In the genomic region with DNA sequence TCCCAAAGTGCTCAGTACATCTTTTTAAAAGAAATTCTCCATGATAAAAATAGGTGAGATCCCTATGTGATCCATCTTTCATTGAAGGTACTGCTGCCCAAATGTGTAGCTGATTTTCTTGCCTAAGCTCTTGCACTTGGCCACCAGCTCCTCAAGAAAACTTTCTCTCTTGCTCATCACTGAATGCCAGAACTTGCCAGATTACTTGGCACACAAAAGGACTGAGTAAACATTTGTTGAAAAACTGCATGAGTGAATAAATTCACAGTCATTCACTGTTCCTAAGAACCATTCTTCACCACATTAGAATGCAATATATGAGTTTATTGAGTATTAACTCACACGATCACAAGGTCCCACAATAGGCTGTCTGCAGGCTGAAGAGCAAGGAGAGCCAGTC, we compare ENCODE assay signal across 20 cellular contexts.
DNase-seq lines count a peak whose midpoint lies in the region; ATAC-seq and TF ChIP-seq lines count a peak whose summit lies in the region.
"Had no signal": no experiment of that assay in that cellular context is flagged by ENCODE, and none has a peak within 500 bp of the region (broad histone marks: within the 10 kb centered on the region; RNA-seq: fewer than 3 reads in every experiment).

No MANE protein-coding gene starts in this region.

- DNase-seq in AG08395 (ENCODE audit: low spot score) (peak; percentile 52), HT1080 (ENCODE audit: low read depth) (peak; percentile 25), astrocyte of the hippocampus (ENCODE audit: low read depth, low spot score) (peak; percentile 68), fibroblast of the aortic adventitia (ENCODE audit: low read depth) (peak; percentile 78), NCI-H510A (lab: John Stamatoyannopoulos, UW) (no peak), NCI-H69 (lab: John Stamatoyannopoulos, UW) (no peak), A172 (ENCODE audit: low spot score) (no peak)
- DNase-seq: activated CD4-positive, alpha-beta T cell treated with anti-CD3 and anti-CD28 coated beads for 1 hour; activated naive CD8-positive, alpha-beta T cell treated with anti-CD3 and anti-CD28 coated beads, Interleukin-2, amount 50 U/mL, for 24 hours; CD8-positive, alpha-beta memory T cell; central memory CD4-positive, alpha-beta T cell; islet precursor cell; naive B cell; NCI-H1436 treated with DMSO at 0.1 percent for 48 hours; NCI-H82; right cardiac atrium; testis had no signal

- no peak overlapping the region for H3K4me3 ChIP-seq in fibroblast of the aortic adventitia (ENCODE audit: low read depth, low read length)
- H3K4me3 ChIP-seq: hepatocyte, PC-9, testis had no signal

- no peak for TF ChIP-seq CTCF in fibroblast of the aortic adventitia (IDR thresholded peaks at IDR 0.05; ENCODE audit: insufficient read depth, low read length)

- ATAC-seq in HG03342 (IDR thresholded peaks at IDR 0.05; ENCODE audit: unreplicated experiment), result no peak
- ATAC-seq: activated naive CD8-positive, alpha-beta T cell treated with anti-CD3 and anti-CD28 coated beads, Interleukin-2, amount 50 U/mL, for 24 hours; right cardiac atrium had no signal

Comparison
In these comparisons a context has a peak if more than half of its experiments do, and no peak if none do; other contexts are left out.
1. DNase-seq: peak in AG08395 (single experiment), HT1080 (single experiment), astrocyte of the hippocampus (single experiment) and fibroblast of the aortic adventitia (single experiment); none in NCI-H510A (single experiment), NCI-H69 (single experiment) and A172 (single experiment).